Comparison of ENCODE assay signal across 8 cellular contexts in the genomic region with DNA sequence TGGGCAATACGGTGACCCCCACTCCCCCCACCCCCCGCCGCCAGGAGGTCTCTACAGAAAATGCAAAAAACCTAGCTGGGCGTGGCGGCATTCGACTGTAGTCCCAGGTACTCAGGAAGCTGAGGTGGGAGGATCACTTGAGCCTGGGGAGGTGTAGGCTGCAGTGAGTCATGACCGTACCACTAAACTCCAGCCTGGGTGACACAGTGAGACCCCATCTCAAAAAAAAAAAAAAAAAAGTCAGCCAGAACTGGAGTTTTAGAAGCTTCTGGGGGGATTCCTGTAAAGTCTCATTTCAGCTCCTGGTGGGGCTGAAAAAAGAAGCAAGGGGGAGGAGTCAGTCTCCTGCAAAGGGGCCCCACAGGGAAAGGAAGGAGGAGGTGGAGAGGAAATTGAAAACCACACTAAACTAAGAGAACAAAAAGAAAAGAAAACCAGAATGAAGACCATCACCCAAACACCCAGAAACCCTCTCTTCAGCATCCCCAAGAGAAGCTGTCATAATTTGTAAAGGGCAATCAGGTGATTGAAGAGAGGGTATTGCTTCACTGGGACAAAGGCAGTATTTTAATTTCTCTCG. TPM values are rescaled to one million over a fixed set of nuclear protein-coding genes. Genes with fewer than 3 reads are reported as not detected.
DNase-seq lines count a peak whose midpoint lies in the region; ATAC-seq and TF ChIP-seq lines count a peak whose summit lies in the region.

No MANE protein-coding gene starts in this region.

- no peak overlapping the region for H3K23ac ChIP-seq in mesenchymal stem cell (ENCODE audit: low read length in 2 of 2)

- H3K27ac ChIP-seq in mesenchymal stem cell (ENCODE audit: low read length, poor library complexity, severe bottlenecking) = no peak overlapping the region

- H2BK12ac ChIP-seq in mesenchymal stem cell (ENCODE audit: low read length in 2 of 2) = no peak overlapping the region

- no peak overlapping the region for H2AK5ac ChIP-seq in mesenchymal stem cell (ENCODE audit: low read length, severe bottlenecking)

- peak; percentile 41 to 42 for ATAC-seq in activated T-cell treated with anti-CD3 and anti-CD28 coated beads, Interleukin-2, amount 50 U/mL, for 72 hours (replicated peaks in 1 of 2)
- ATAC-seq in Right ventricle myocardium superior (ENCODE audit: poor library complexity) (no peak), esophagus mucosa (no peak)

- no peak for TF ChIP-seq CTCF in nephron (IDR thresholded peaks at IDR 0.05; ENCODE audit: unreplicated experiment in 3 of 3)

- H2AFZ ChIP-seq in mesenchymal stem cell (ENCODE audit: low read depth, low read length) = no peak overlapping the region

- H3K36me3 ChIP-seq in mesenchymal stem cell (ENCODE audit: control insufficient read depth in 1 of 2, insufficient read depth in 2 of 2, low read depth in 1 of 2, low read length in 2 of 2) = no peaks in the 10 kb centered on the region

- no peak overlapping the region for H3K4me2 ChIP-seq in mesenchymal stem cell (ENCODE audit: low read length, poor library complexity, severe bottlenecking)

- peaks cover 25 to 40% of the 10 kb centered on the region in 2 experiments for H3K27me3 ChIP-seq in mesenchymal stem cell (ENCODE audit: control insufficient read depth in 1 of 2, insufficient read depth in 1 of 2, low read length in 2 of 2)

- H3K79me1 ChIP-seq in mesenchymal stem cell (replicated peaks; ENCODE audit: low read length, poor library complexity, severe bottlenecking) = no peaks in the 10 kb centered on the region

- peaks cover 70% of the 10 kb centered on the region for H3K4me1 Mint-ChIP-seq in activated T-cell treated with anti-CD3 and anti-CD28 coated beads, Interleukin-2, amount 50 U/mL, for 72 hours (ENCODE audit: low read depth)
- peaks cover 34% of the 10 kb centered on the region for H3K4me1 Mint-ChIP-seq in nephron

- peak overlapping the region; percentile 86 to 98 for H3K4me3 Mint-ChIP-seq in activated T-cell treated with anti-CD3 and anti-CD28 coated beads, Interleukin-2, amount 50 U/mL, for 72 hours
- peak overlapping the region; percentile 57 to 77 (median 66) for H3K4me3 Mint-ChIP-seq in nephron

- no peak overlapping the region for H2BK5ac ChIP-seq in mesenchymal stem cell (ENCODE audit: low read depth, low read length, poor library complexity, severe bottlenecking)

- WGBS in mesenchymal stem cell = 57% methylated on average over 1 of the region's 8 CpGs

- H3K27ac Mint-ChIP-seq in activated T-cell treated with anti-CD3 and anti-CD28 coated beads, Interleukin-2, amount 50 U/mL, for 72 hours = peak overlapping the region; percentile 81
- H3K27ac Mint-ChIP-seq in nephron = peak overlapping the region in 1 of 3 experiments; percentile 45

- H3K27me3 Mint-ChIP-seq in activated T-cell treated with anti-CD3 and anti-CD28 coated beads, Interleukin-2, amount 50 U/mL, for 72 hours (ENCODE audit: low read depth) = no peaks in the 10 kb centered on the region
- H3K27me3 Mint-ChIP-seq in nephron (ENCODE audit: low read depth) = no peaks in the 10 kb centered on the region

- no peak overlapping the region for H3K18ac ChIP-seq in mesenchymal stem cell (ENCODE audit: low read depth in 1 of 2, low read length in 2 of 2)

- H4K91ac ChIP-seq in mesenchymal stem cell (ENCODE audit: low read length) = no peak overlapping the region

- H3K4ac ChIP-seq in mesenchymal stem cell (ENCODE audit: low read depth in 1 of 2, low read length in 2 of 2) = no peak overlapping the region

- H3K9me3 Mint-ChIP-seq in activated T-cell treated with anti-CD3 and anti-CD28 coated beads, Interleukin-2, amount 50 U/mL, for 72 hours = no peaks in the 10 kb centered on the region
- no peaks in the 10 kb centered on the region for H3K9me3 Mint-ChIP-seq in nephron

- DNase-seq in DMS79 treated with DMSO at 0.1 percent for 48 hours (lab: John Stamatoyannopoulos, UW) (peak; percentile 80), NCI-H526 treated with DMSO at 0.1 percent for 48 hours (lab: John Stamatoyannopoulos, UW) (peak; percentile 44), cerebellum (ENCODE audit: low spot score) (no peak), mesenchymal stem cell (no peak), Right ventricle myocardium superior (no peak)
- DNase-seq in activated T-cell treated with anti-CD3 and anti-CD28 coated beads, Interleukin-2, amount 50 U/mL, for 72 hours = peak in 1 of 2 donors; percentile 71

- intact Hi-C loops in Right ventricle myocardium superior (cut with DNase I) = no loop called here

- no peak overlapping the region for H2BK15ac ChIP-seq in mesenchymal stem cell (ENCODE audit: low read depth, poor library complexity, severe bottlenecking)

- H3K14ac ChIP-seq in mesenchymal stem cell (ENCODE audit: low read length in 2 of 2) = no peak overlapping the region

- peaks cover 20% of the 10 kb centered on the region for H3K4me1 ChIP-seq in mesenchymal stem cell (ENCODE audit: control insufficient read depth, insufficient read depth, low read depth, low read length)

- H3K4me3 ChIP-seq in mesenchymal stem cell (ENCODE audit: insufficient read depth in 1 of 2, low read depth in 1 of 2, low read length in 2 of 2) = no peak overlapping the region

- no peaks in the 10 kb centered on the region for H3K9me3 ChIP-seq in mesenchymal stem cell (ENCODE audit: control insufficient read depth, low read length)

- H4K8ac ChIP-seq in mesenchymal stem cell (ENCODE audit: low read length) = no peak overlapping the region

- no peak overlapping the region for H2BK120ac ChIP-seq in mesenchymal stem cell (ENCODE audit: low read depth, low read length)

- H3K36me3 Mint-ChIP-seq in activated T-cell treated with anti-CD3 and anti-CD28 coated beads, Interleukin-2, amount 50 U/mL, for 72 hours (ENCODE audit: insufficient read depth in 2 of 2) = peaks cover 2 to 3% of the 10 kb centered on the region in 2 donors
- H3K36me3 Mint-ChIP-seq in nephron (ENCODE audit: low read depth) = no peaks in the 10 kb centered on the region

- no peak overlapping the region for H3K9ac ChIP-seq in mesenchymal stem cell (ENCODE audit: low read length)

RNA-seq across cellular contexts. Expression of gene NOL4L, which starts 50.4 kb away (rescaled TPM):
- total RNA-seq in activated T-cell treated with anti-CD3 and anti-CD28 coated beads, Interleukin-2, amount 50 U/mL, for 72 hours = 10 to 100 TPM; 28.2 to 30.0 TPM
- total RNA-seq in cerebellum (33.0 TPM), Right ventricle myocardium superior (3.5 TPM), esophagus mucosa (2.0 TPM)
- 34.4 TPM for polyA plus RNA-seq in mesenchymal stem cell (2013, experiment 1 of 2)
- 33.5 TPM for polyA plus RNA-seq in mesenchymal stem cell (2013, experiment 2 of 2)

Comparison
In these comparisons a context has a peak if more than half of its experiments do, and no peak if none do; other contexts are left out.
1. DNase-seq: peak in DMS79 treated with DMSO at 0.1 percent for 48 hours (single experiment) and NCI-H526 treated with DMSO at 0.1 percent for 48 hours (single experiment); none in cerebellum (single experiment), mesenchymal stem cell (single experiment) and Right ventricle myocardium superior (single experiment).
2. ATAC-seq: peak in activated T-cell treated with anti-CD3 and anti-CD28 coated beads, Interleukin-2, amount 50 U/mL, for 72 hours (2 of 2); none in Right ventricle myocardium superior (single experiment) and esophagus mucosa (single experiment).